In genomic region chr2:132034646-132035045, GRCh38 we compare ENCODE assay signal across 23 cellular contexts.
"Had no signal": no experiment of that assay in that cellular context is flagged by ENCODE, and none has a peak within 500 bp of the region (broad histone marks: within the 10 kb centered on the region; RNA-seq: fewer than 3 reads in every experiment).

No MANE protein-coding gene starts in this region.

- DNase-seq: hypothalamus; islet precursor cell; left ventricle myocardium inferior; midbrain; mucosa of descending colon; naive thymus-derived CD4-positive, alpha-beta T cell; ovary; stimulated activated CD4-positive, alpha-beta T cell treated with anti-CD3 and anti-CD28 coated beads, Interleukin-12 subunit alpha, Interleukin-12 subunit beta, amount 100 ng/mL, for 4 hours; stimulated activated CD4-positive, alpha-beta T cell treated with anti-CD3 and anti-CD28 coated beads, Interleukin-15, amount 100 ng/mL, for 24 hours; stimulated activated CD4-positive, alpha-beta T cell treated with anti-CD3 and anti-CD28 coated beads, Interleukin-2, amount 100 ng/mL, for 24 hours; stimulated activated CD4-positive, alpha-beta T cell treated with anti-CD3 and anti-CD28 coated beads, Interleukin-4, amount 100 ng/mL, for 1 hour; stimulated activated naive B cell treated with anti-CD40 and anti-IgM and Interleukin-4, amounts not matched to agents 10 μg/mL and 1 μg/mL and 100 μg/mL, for 72 hours; stimulated activated naive CD8-positive, alpha-beta T cell treated with anti-CD3 and anti-CD28 coated beads, Interleukin-15, Interleukin-2, amounts not matched to agents 100 U/mL and 50 U/mL, for 24 hours; stomach; testis; tibial artery; trophoblast cell; upper lobe of right lung had no signal

- ATAC-seq: mucosa of descending colon; naive thymus-derived CD4-positive, alpha-beta T cell; natural killer cell treated with Interleukin-12 subunit alpha and Interleukin-12 subunit beta and Interleukin-15 and Interleukin-18, amount 100 ng/mL, for 72 hours; sciatic nerve; stimulated activated naive B cell treated with anti-CD40 and anti-IgM and Interleukin-4, amounts not matched to agents 10 μg/mL and 1 μg/mL and 100 μg/mL, for 72 hours; stimulated activated naive CD8-positive, alpha-beta T cell treated with anti-CD3 and anti-CD28 coated beads, Interleukin-15, Interleukin-2, amounts not matched to agents 100 U/mL and 50 U/mL, for 24 hours; upper lobe of right lung had no signal

- H3K9me3 ChIP-seq: mucosa of descending colon, ovary, right atrium auricular region, stomach, testis, tibial artery, upper lobe of right lung had no signal

- H3K36me3 ChIP-seq: left ventricle myocardium inferior, ovary, right atrium auricular region, stomach, tibial artery, upper lobe of right lung had no signal

- H3K4me1 ChIP-seq: testis, upper lobe of right lung had no signal

- H3K4me3 ChIP-seq: left ventricle myocardium inferior, lung, mucosa of descending colon, ovary, right atrium auricular region, skin epidermis, stomach, testis, tibial artery, upper lobe of right lung had no signal

- H3K27ac ChIP-seq: left ventricle myocardium inferior, ovary, right atrium auricular region, skin epidermis, stomach, testis, tibial artery, upper lobe of right lung had no signal

- H3K27me3 ChIP-seq: ovary, right atrium auricular region, testis had no signal
